Comparison of ENCODE assay signal across 9 cellular contexts in genomic region chr3:58383904-58384303, GRCh38. TPM values are rescaled to one million over a fixed set of nuclear protein-coding genes. Genes with fewer than 3 reads are reported as not detected.
DNase-seq lines count a peak whose midpoint lies in the region; ATAC-seq, FAIRE-seq and TF ChIP-seq lines count a peak whose summit lies in the region.
"Had no signal": no experiment of that assay in that cellular context is flagged by ENCODE, and none has a peak within 500 bp of the region (broad histone marks: within the 10 kb centered on the region; RNA-seq: fewer than 3 reads in every experiment).

No MANE protein-coding gene starts in this region.

- WGBS in esophagus squamous epithelium, 2 donors: 46 to 52% methylated on average over 3 to 4 of the region's 4 CpGs

- no peaks in the 10 kb centered on the region for H3K4me1 Mint-ChIP-seq in Calu3 (ENCODE audit: low read depth, unreplicated experiment)
- H3K4me1 Mint-ChIP-seq in osteocyte (ENCODE audit: unreplicated experiment): peaks cover 59% of the 10 kb centered on the region

- H3K27me3 Mint-ChIP-seq in Calu3 (ENCODE audit: unreplicated experiment) (no peaks in the 10 kb centered on the region), osteocyte (ENCODE audit: unreplicated experiment) (no peaks in the 10 kb centered on the region)

- H3K27ac ChIP-seq in endothelial cell of umbilical vein (ENCODE audit: insufficient read depth, low read depth, low read length) (no peak overlapping the region), esophagus squamous epithelium (no peak overlapping the region)

- no peaks in the 10 kb centered on the region for H4K20me1 ChIP-seq in endothelial cell of umbilical vein (replicated peaks; ENCODE audit: control insufficient read depth, extremely low read depth, insufficient read depth, low read length)

- H3K4me2 ChIP-seq in endothelial cell of umbilical vein (ENCODE audit: insufficient read depth, low read length): no peak overlapping the region

- TF ChIP-seq CTCF in Calu3 (IDR thresholded peaks at IDR 0.05; ENCODE audit: unreplicated experiment) (no peak), endothelial cell of umbilical vein (IDR thresholded peaks at IDR 0.05; ENCODE audit: extremely low read depth in 1 of 2, insufficient read depth in 1 of 2, low read depth in 1 of 2, low read length in 2 of 2) (no peak), osteocyte (IDR thresholded peaks at IDR 0.05) (no peak), esophagus squamous epithelium (IDR thresholded peaks at IDR 0.05) (no peak)

- TF ChIP-seq POLR2A in endothelial cell of umbilical vein (IDR thresholded peaks at IDR 0.05; ENCODE audit: low read depth, low read length) (no peak), esophagus squamous epithelium (IDR thresholded peaks at IDR 0.05) (no peak)

- POLR2A ChIA-PET in endothelial cell of umbilical vein (lab: Charles Lee): no interaction called here

- H3K36me3 Mint-ChIP-seq in Calu3 (ENCODE audit: insufficient read depth, unreplicated experiment): no peaks in the 10 kb centered on the region
- peaks cover 8% of the 10 kb centered on the region for H3K36me3 Mint-ChIP-seq in osteocyte (ENCODE audit: unreplicated experiment)

- peak; percentile 55 for DNase-seq in Calu3
- peak; percentile 10 for DNase-seq in OCI-M1 (lab: John Stamatoyannopoulos, UW)
- no peak for DNase-seq in endothelial cell of umbilical vein (ENCODE audit: low read depth, low spot score)
- DNase-seq in osteocyte (ENCODE audit: extremely low spot score, unreplicated experiment): no peak
- DNase-seq in activated CD4-positive, CD25-positive, alpha-beta regulatory T cell treated with anti-CD3 and anti-CD28 coated beads, Interleukin-2, amount 50 U/mL, for 72 hours: no peak
- DNase-seq in activated gamma-delta T cell (lab: John Stamatoyannopoulos, UW): no peak
- DNase-seq in esophagus squamous epithelium (lab: John Stamatoyannopoulos, UW): no peak
- DNase-seq: small intestine had no signal

- no peaks in the 10 kb centered on the region for H3K9me1 ChIP-seq in endothelial cell of umbilical vein (replicated peaks; ENCODE audit: control insufficient read depth, extremely low read depth, insufficient read depth, low read length)

- no peak for ATAC-seq in HG03039 (IDR thresholded peaks at IDR 0.05; ENCODE audit: unreplicated experiment)

- no peaks in the 10 kb centered on the region for H3K79me2 ChIP-seq in endothelial cell of umbilical vein (ENCODE audit: control insufficient read depth, insufficient read depth, low read length)

- H3K4me3 ChIP-seq in endothelial cell of umbilical vein (replicated peaks in 1 of 3; ENCODE audit: insufficient read depth in 1 of 3, low read depth in 1 of 3, low read length in 3 of 3): no peak overlapping the region
- no peak overlapping the region for H3K4me3 ChIP-seq in esophagus squamous epithelium

- no peaks in the 10 kb centered on the region for H3K9me3 Mint-ChIP-seq in Calu3 (ENCODE audit: low read depth, unreplicated experiment)
- no peaks in the 10 kb centered on the region for H3K9me3 Mint-ChIP-seq in osteocyte (ENCODE audit: unreplicated experiment)

- H3K27ac Mint-ChIP-seq in Calu3 (ENCODE audit: unreplicated experiment): no peak overlapping the region
- peak overlapping the region; percentile 85 for H3K27ac Mint-ChIP-seq in osteocyte (ENCODE audit: unreplicated experiment)

- H3K4me1 ChIP-seq in endothelial cell of umbilical vein (ENCODE audit: control insufficient read depth, extremely low read depth, insufficient read depth, low read length): peaks cover 30% of the 10 kb centered on the region
- peaks cover 6 to 38% (median 18%) of the 10 kb centered on the region in 3 donors for H3K4me1 ChIP-seq in esophagus squamous epithelium

- H3K9ac ChIP-seq in endothelial cell of umbilical vein (replicated peaks; ENCODE audit: extremely low read depth, insufficient read depth, low read length): no peak overlapping the region

- no peak overlapping the region for H2AFZ ChIP-seq in endothelial cell of umbilical vein (ENCODE audit: low read depth, low read length)

- peak; percentile 48 for FAIRE-seq in endothelial cell of umbilical vein (lab: Jason Lieb, UNC)
- FAIRE-seq: small intestine had no signal

- H3K4me3 Mint-ChIP-seq in Calu3 (ENCODE audit: low read depth, unreplicated experiment): no peak overlapping the region
- no peak overlapping the region for H3K4me3 Mint-ChIP-seq in osteocyte (ENCODE audit: unreplicated experiment)

- intact Hi-C loops in Calu3 (cut with micrococcal nuclease; ENCODE audit: unreplicated experiment): no loop called here
- intact Hi-C loops in endothelial cell of umbilical vein (cut with micrococcal nuclease): no loop called here
- intact Hi-C loops in esophagus squamous epithelium (cut with DNase I): no loop called here

- H3K27me3 ChIP-seq in endothelial cell of umbilical vein (ENCODE audit: control insufficient read depth in 2 of 2, insufficient read depth in 2 of 2, low read length in 2 of 2) (no peaks in the 10 kb centered on the region), esophagus squamous epithelium (no peaks in the 10 kb centered on the region)

- H3K36me3 ChIP-seq in endothelial cell of umbilical vein (ENCODE audit: control insufficient read depth in 2 of 2, extremely low read depth in 1 of 2, insufficient read depth in 2 of 2, low read length in 2 of 2): no peaks in the 10 kb centered on the region
- peaks cover 0 to 15% (median 0%) of the 10 kb centered on the region in 3 donors for H3K36me3 ChIP-seq in esophagus squamous epithelium

- no peaks in the 10 kb centered on the region for H3K9me3 ChIP-seq in endothelial cell of umbilical vein (replicated peaks; ENCODE audit: control insufficient read depth, insufficient read depth, low read length)
- no peaks in the 10 kb centered on the region for H3K9me3 ChIP-seq in esophagus squamous epithelium

- BruUV-seq in Calu3 (replicated peaks; lab: Mats Ljungman, UMichigan) (no TSS peak), endothelial cell of umbilical vein (replicated peaks; lab: Mats Ljungman, UMichigan) (no TSS peak)

- CTCF ChIA-PET in Calu3 (lab: Charles Lee): interaction anchor here (0.7 to 1.1 kb wide), 2 partner anchors 38 to 77 kb away, joined by 3 read pairs; partner anchors contain the start of gene HTD2
- CTCF ChIA-PET in endothelial cell of umbilical vein (lab: Charles Lee): interaction anchor here (0.9 to 2.6 kb wide), 3 partner anchors 8 to 17 kb away, joined by 3 to 9 read pairs (median 4); no protein-coding TSS in a partner anchor

- dilution Hi-C loops in endothelial cell of umbilical vein (cut with MboI; ENCODE audit: extremely low pct_ligation_motif_present, low sequenced_read_pairs): no loop called here

TF ChIP-seq in endothelial cell of umbilical vein, 7 proteins besides CTCF, POLR2A, EP300 and RAD21:
- TF ChIP-seq GATA2 (IDR thresholded peaks at IDR 0.05; ENCODE audit: insufficient read depth, insufficient read length, low read depth, low read length): peak; percentile 6
- TF ChIP-seq MYC (IDR thresholded peaks at IDR 0.05; ENCODE audit: low read depth, low read length): no peak
- peak; percentile 71 for TF ChIP-seq FOS (IDR thresholded peaks at IDR 0.05; ENCODE audit: borderline replicate concordance, insufficient read depth, low read length)
- TF ChIP-seq MAX (IDR thresholded peaks at IDR 0.05; ENCODE audit: insufficient read depth, insufficient read length): no peak
- TF ChIP-seq POLR2AphosphoS5 (IDR thresholded peaks at IDR 0.05; ENCODE audit: insufficient read depth, low read depth, low read length): no peak
- no peak for TF ChIP-seq JUN (IDR thresholded peaks at IDR 0.05; ENCODE audit: borderline replicate concordance, insufficient read depth, insufficient read length, low read depth)
- TF ChIP-seq EZH2 (IDR thresholded peaks at IDR 0.05; ENCODE audit: borderline replicate concordance, low read depth, low read length, severe bottlenecking): no peak
TF ChIP-seq in endothelial cell of umbilical vein: peak in this region for 2.

RNA-seq across cellular contexts. Expression of gene PDHB, which starts 49.7 kb away (rescaled TPM):
- 45.4 and 47.6 TPM in 2 replicates for total RNA-seq in Calu3 (2022)
- total RNA-seq in endothelial cell of umbilical vein: 59.3 and 60.8 TPM in 2 replicates
- 40.7 and 50.8 TPM in 2 replicates for polyA plus RNA-seq in endothelial cell of umbilical vein
- 60.8 and 65.1 TPM in 2 replicates for polyA plus RNA-seq in endothelial cell of umbilical vein (2011; cell fraction: cytosol; rRNA removed)
- polyA plus RNA-seq in endothelial cell of umbilical vein (2011; cell fraction: nucleus; rRNA removed): 49.4 and 59.8 TPM in 2 replicates
- polyA plus RNA-seq in endothelial cell of umbilical vein (2012): 60.3 and 67.7 TPM in 2 replicates
- polyA minus RNA-seq in endothelial cell of umbilical vein: 40.8 and 47.0 TPM in 2 replicates
- polyA minus RNA-seq in endothelial cell of umbilical vein (2011; cell fraction: cytosol; rRNA and poly(A)+ RNA removed): 36.2 TPM
- polyA minus RNA-seq in endothelial cell of umbilical vein (2011; cell fraction: nucleus; rRNA and poly(A)+ RNA removed): 28.3 and 34.8 TPM in 2 replicates
- total RNA-seq in osteocyte: 85.5 and 89.0 TPM in 2 replicates
- total RNA-seq in esophagus squamous epithelium: 100 to 1,000 TPM in 1 of 4 donors, 10 to 100 TPM in 3; 52.6 to 104 (median 83.0) TPM

RNA-seq across cellular contexts. Expression of gene PXK, which starts 51.2 kb away (rescaled TPM):
- total RNA-seq in Calu3 (2022) (8.6 and 10.8 TPM in 2 replicates), endothelial cell of umbilical vein (11.1 and 14.6 TPM in 2 replicates), osteocyte (37.0 and 39.1 TPM in 2 replicates), esophagus squamous epithelium (10 to 100 TPM in 2 of 4 donors, 1 to 10 TPM in 2; 6.5 to 25.9 (median 12.2) TPM)
- polyA plus RNA-seq in endothelial cell of umbilical vein: 8.4 and 11.3 TPM in 2 replicates
- polyA plus RNA-seq in endothelial cell of umbilical vein (2011; cell fraction: cytosol; rRNA removed): 12.8 and 15.2 TPM in 2 replicates
- polyA plus RNA-seq in endothelial cell of umbilical vein (2011; cell fraction: nucleus; rRNA removed): 20.7 and 21.6 TPM in 2 replicates
- polyA plus RNA-seq in endothelial cell of umbilical vein (2012): 11.0 and 14.3 TPM in 2 replicates
- 12.2 and 17.7 TPM in 2 replicates for polyA minus RNA-seq in endothelial cell of umbilical vein
- 4.4 TPM for polyA minus RNA-seq in endothelial cell of umbilical vein (2011; cell fraction: cytosol; rRNA and poly(A)+ RNA removed)
- 14.9 and 22.0 TPM in 2 replicates for polyA minus RNA-seq in endothelial cell of umbilical vein (2011; cell fraction: nucleus; rRNA and poly(A)+ RNA removed)

Comparison
In these comparisons a context has a peak if more than half of its experiments do, and no peak if none do; other contexts are left out.
1. DNase-seq: peak in Calu3 (single experiment) and OCI-M1 (single experiment); none in endothelial cell of umbilical vein (single experiment), osteocyte (single experiment), activated CD4-positive, CD25-positive, alpha-beta regulatory T cell treated with anti-CD3 and anti-CD28 coated beads, Interleukin-2, amount 50 U/mL, for 72 hours (single experiment), activated gamma-delta T cell (single experiment) and esophagus squamous epithelium (single experiment).